1 cellular context compared by ENCODE assay signal in the genomic region with DNA sequence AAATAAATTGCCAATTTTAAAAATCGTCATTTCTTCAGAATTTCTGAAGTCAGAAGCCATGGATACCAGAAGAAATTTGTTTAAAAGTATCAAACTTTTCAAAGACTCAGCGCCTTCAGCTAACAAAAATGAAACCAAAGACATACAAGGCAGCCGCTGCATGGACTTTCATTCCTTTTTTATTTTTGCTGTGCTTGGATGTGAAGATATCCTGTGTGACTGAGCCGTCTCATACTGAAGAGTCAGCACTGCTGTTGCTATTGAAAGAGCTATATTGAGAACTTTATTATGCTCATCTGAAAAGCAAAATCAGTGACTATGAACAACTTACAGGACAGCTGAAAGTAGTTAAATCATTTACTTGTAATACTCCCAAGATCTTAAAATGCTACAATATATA.
TF ChIP-seq lines count a peak whose summit lies in the region.

No MANE protein-coding gene starts in this region.

TF ChIP-seq in GM23338, 12 proteins besides CTCF, POLR2A, EP300 and RAD21 (continued from another document):
- TF ChIP-seq ZNF462 (CRISPR knock-in tag; IDR thresholded peaks at IDR 0.05): no peak
